ENCODE assay signal across 22 cellular contexts in the genomic region with DNA sequence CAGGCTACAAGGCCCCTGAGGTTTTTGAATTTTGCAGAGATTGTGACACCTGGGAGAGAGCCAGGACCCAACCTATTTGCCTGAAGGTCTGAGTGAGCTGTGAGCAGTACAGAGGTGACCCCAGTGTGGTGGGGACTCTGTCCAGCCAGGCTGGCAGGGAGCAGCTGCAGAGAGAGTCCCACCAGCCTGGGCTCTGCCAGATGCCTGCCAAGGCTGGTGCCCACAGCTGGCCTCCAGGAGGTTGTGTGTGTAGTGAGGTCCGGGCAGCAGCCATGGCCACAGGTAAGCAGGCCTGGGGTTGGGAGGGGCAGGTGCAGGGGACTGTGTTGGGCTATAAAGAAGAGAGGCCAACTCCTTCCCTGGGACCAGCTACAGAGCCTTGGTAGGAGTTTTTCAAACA.
DNase-seq lines count a peak whose midpoint lies in the region; ATAC-seq and TF ChIP-seq lines count a peak whose summit lies in the region.
"Had no signal": no experiment of that assay in that cellular context is flagged by ENCODE, and none has a peak within 500 bp of the region (broad histone marks: within the 10 kb centered on the region; RNA-seq: fewer than 3 reads in every experiment).

No MANE protein-coding gene starts in this region.

- H3K4me1 ChIP-seq in mucosa of descending colon (ENCODE audit: low read depth) (peaks cover 38% of the 10 kb centered on the region), aorta (ENCODE audit: control insufficient read depth in 1 of 2, insufficient read depth in 2 of 2, low read length in 2 of 2) (no peaks in the 10 kb centered on the region)
- H3K4me1 ChIP-seq: HAP-1 had no signal

- H3K4me3 ChIP-seq in mucosa of descending colon (no peak overlapping the region), aorta (ENCODE audit: low read length in 2 of 2) (no peak overlapping the region)
- H3K4me3 ChIP-seq: HAP-1, ovary, SK-N-MC had no signal

- H3K9me3 Mint-ChIP-seq in natural killer cell treated with Interleukin-12 subunit alpha and Interleukin-12 subunit beta and Interleukin-15 and Interleukin-18, amount 100 ng/mL, for 72 hours: no peaks in the 10 kb centered on the region
- no peaks in the 10 kb centered on the region for H3K9me3 Mint-ChIP-seq in natural killer cell
- H3K9me3 Mint-ChIP-seq in activated T-helper 1 cell treated with anti-CD3 and anti-CD28 coated beads, Interleukin-12 subunit alpha, Interleukin-12 subunit beta, Interleukin-2, Interleukin-4 antibody, amounts not matched to agents 30 ng/mL and 10 ng/mL and 1 ng/mL, durations not matched to agents 14 hours and 24 hours and 36 hours: no peaks in the 10 kb centered on the region
- H3K9me3 Mint-ChIP-seq: activated T-cell treated with anti-CD3 and anti-CD28 coated beads, Interleukin-2, amount 50 U/mL, for 72 hours; memory B cell; type B pancreatic cell; WTC11 had no signal

- no peaks in the 10 kb centered on the region for H3K27me3 ChIP-seq in aorta (ENCODE audit: control insufficient read depth in 1 of 2, insufficient read depth in 2 of 2, low read length in 1 of 2)
- H3K27me3 ChIP-seq: ovary had no signal

- H3K36me3 ChIP-seq in mucosa of descending colon (ENCODE audit: low read depth) (no peaks in the 10 kb centered on the region), aorta (ENCODE audit: control insufficient read depth in 1 of 2, insufficient read depth in 2 of 2, low read length in 1 of 2) (no peaks in the 10 kb centered on the region)
- H3K36me3 ChIP-seq: ovary had no signal

- peak; percentile 54 for DNase-seq in natural killer cell treated with Interleukin-12 subunit alpha and Interleukin-12 subunit beta and Interleukin-15 and Interleukin-18, amount 100 ng/mL, for 72 hours (ENCODE audit: low spot score)
- DNase-seq in natural killer cell (no peak), mucosa of descending colon (peak; percentile 27 to 57 (median 52)), aorta (peak; percentile 37 to 59)
- no peak for DNase-seq in activated T-helper 1 cell treated with anti-CD3 and anti-CD28 coated beads, Interleukin-12 subunit alpha, Interleukin-12 subunit beta, Interleukin-2, Interleukin-4 antibody, amounts not matched to agents 30 ng/mL and 10 ng/mL and 1 ng/mL, durations not matched to agents 14 hours and 24 hours and 36 hours (ENCODE audit: low spot score)
- DNase-seq: activated T-cell treated with anti-CD3 and anti-CD28 coated beads, Interleukin-2, amount 50 U/mL, for 72 hours; dermis blood vessel endothelial cell; DND-41; hippocampal formation; Karpas-422; NCI-H187; NCI-H774; stimulated activated CD4-positive, alpha-beta T cell treated with anti-CD3 and anti-CD28 coated beads, Interleukin-1b, Interleukin-23, amount 100 ng/mL, for 48 hours; stimulated activated naive CD4-positive, alpha-beta T cell had no signal

- TF ChIP-seq CTCF in natural killer cell (IDR thresholded peaks at IDR 0.05): no peak
- TF ChIP-seq CTCF in mucosa of descending colon (IDR thresholded peaks at IDR 0.05): no peak

- H3K4me3 Mint-ChIP-seq in natural killer cell treated with Interleukin-12 subunit alpha and Interleukin-12 subunit beta and Interleukin-15 and Interleukin-18, amount 100 ng/mL, for 72 hours: no peak overlapping the region
- no peak overlapping the region for H3K4me3 Mint-ChIP-seq in natural killer cell
- no peak overlapping the region for H3K4me3 Mint-ChIP-seq in activated T-helper 1 cell treated with anti-CD3 and anti-CD28 coated beads, Interleukin-12 subunit alpha, Interleukin-12 subunit beta, Interleukin-2, Interleukin-4 antibody, amounts not matched to agents 30 ng/mL and 10 ng/mL and 1 ng/mL, durations not matched to agents 14 hours and 24 hours and 36 hours
- H3K4me3 Mint-ChIP-seq: activated T-cell treated with anti-CD3 and anti-CD28 coated beads, Interleukin-2, amount 50 U/mL, for 72 hours; memory B cell; type B pancreatic cell; WTC11 had no signal

- H3K4me1 Mint-ChIP-seq in natural killer cell treated with Interleukin-12 subunit alpha and Interleukin-12 subunit beta and Interleukin-15 and Interleukin-18, amount 100 ng/mL, for 72 hours (ENCODE audit: low read depth in 2 of 2): peaks cover 0 to 23% of the 10 kb centered on the region in 2 donors
- H3K4me1 Mint-ChIP-seq in natural killer cell: peaks cover 29 to 44% of the 10 kb centered on the region in 2 donors
- H3K4me1 Mint-ChIP-seq in activated T-helper 1 cell treated with anti-CD3 and anti-CD28 coated beads, Interleukin-12 subunit alpha, Interleukin-12 subunit beta, Interleukin-2, Interleukin-4 antibody, amounts not matched to agents 30 ng/mL and 10 ng/mL and 1 ng/mL, durations not matched to agents 14 hours and 24 hours and 36 hours (ENCODE audit: low read depth): peaks cover 9% of the 10 kb centered on the region
- H3K4me1 Mint-ChIP-seq: WTC11 had no signal

- H3K9me3 ChIP-seq in mucosa of descending colon (no peaks in the 10 kb centered on the region), aorta (ENCODE audit: control insufficient read depth, low read length) (no peaks in the 10 kb centered on the region)
- H3K9me3 ChIP-seq: HAP-1, ovary had no signal

- no peaks in the 10 kb centered on the region for H3K36me3 Mint-ChIP-seq in natural killer cell treated with Interleukin-12 subunit alpha and Interleukin-12 subunit beta and Interleukin-15 and Interleukin-18, amount 100 ng/mL, for 72 hours
- no peaks in the 10 kb centered on the region for H3K36me3 Mint-ChIP-seq in natural killer cell
- peaks cover 2% of the 10 kb centered on the region for H3K36me3 Mint-ChIP-seq in activated T-helper 1 cell treated with anti-CD3 and anti-CD28 coated beads, Interleukin-12 subunit alpha, Interleukin-12 subunit beta, Interleukin-2, Interleukin-4 antibody, amounts not matched to agents 30 ng/mL and 10 ng/mL and 1 ng/mL, durations not matched to agents 14 hours and 24 hours and 36 hours (ENCODE audit: low read depth)
- H3K36me3 Mint-ChIP-seq: type B pancreatic cell, WTC11 had no signal

- H3K27ac ChIP-seq in aorta (ENCODE audit: low read depth in 1 of 2, low read length in 2 of 2): no peak overlapping the region
- H3K27ac ChIP-seq: SK-N-MC had no signal

- no peak for ATAC-seq in natural killer cell treated with Interleukin-12 subunit alpha and Interleukin-12 subunit beta and Interleukin-15 and Interleukin-18, amount 100 ng/mL, for 72 hours
- ATAC-seq in natural killer cell: no peak
- ATAC-seq in mucosa of descending colon: peak; percentile 36
- no peak for ATAC-seq in aorta (ENCODE audit: low FRiP score)
- ATAC-seq in GM19452 (IDR thresholded peaks at IDR 0.05; ENCODE audit: unreplicated experiment): no peak
- no peak for ATAC-seq in HG02840 (IDR thresholded peaks at IDR 0.05; ENCODE audit: low FRiP score, unreplicated experiment)
- ATAC-seq: activated T-cell treated with anti-CD3 and anti-CD28 coated beads, Interleukin-2, amount 50 U/mL, for 72 hours; WTC11 had no signal

- H3K27me3 Mint-ChIP-seq in natural killer cell treated with Interleukin-12 subunit alpha and Interleukin-12 subunit beta and Interleukin-15 and Interleukin-18, amount 100 ng/mL, for 72 hours: no peaks in the 10 kb centered on the region
- no peaks in the 10 kb centered on the region for H3K27me3 Mint-ChIP-seq in natural killer cell (ENCODE audit: low read depth in 2 of 2)
- no peaks in the 10 kb centered on the region for H3K27me3 Mint-ChIP-seq in activated T-helper 1 cell treated with anti-CD3 and anti-CD28 coated beads, Interleukin-12 subunit alpha, Interleukin-12 subunit beta, Interleukin-2, Interleukin-4 antibody, amounts not matched to agents 30 ng/mL and 10 ng/mL and 1 ng/mL, durations not matched to agents 14 hours and 24 hours and 36 hours (ENCODE audit: insufficient read depth)
- H3K27me3 Mint-ChIP-seq: memory B cell, type B pancreatic cell had no signal

- WGBS in aorta, 2 donors: 69 to 87% methylated on average over 1 of the region's 1 CpG

- no peak overlapping the region for H3K27ac Mint-ChIP-seq in natural killer cell treated with Interleukin-12 subunit alpha and Interleukin-12 subunit beta and Interleukin-15 and Interleukin-18, amount 100 ng/mL, for 72 hours
- peak overlapping the region in 1 of 2 donors; percentile 66 for H3K27ac Mint-ChIP-seq in natural killer cell
- H3K27ac Mint-ChIP-seq in activated T-helper 1 cell treated with anti-CD3 and anti-CD28 coated beads, Interleukin-12 subunit alpha, Interleukin-12 subunit beta, Interleukin-2, Interleukin-4 antibody, amounts not matched to agents 30 ng/mL and 10 ng/mL and 1 ng/mL, durations not matched to agents 14 hours and 24 hours and 36 hours: peak overlapping the region; percentile 29
- H3K27ac Mint-ChIP-seq: activated T-cell treated with anti-CD3 and anti-CD28 coated beads, Interleukin-2, amount 50 U/mL, for 72 hours; memory B cell; type B pancreatic cell; WTC11 had no signal

- intact Hi-C loops in natural killer cell (cut with micrococcal nuclease) (loop anchor here (5.0 kb wide), 1 partner anchor 968 kb away; no protein-coding TSS in a partner anchor), mucosa of descending colon (cut with DNase I, micrococcal nuclease) (no loop called here), aorta (cut with DNase I) (no loop called here)
- intact Hi-C loops in activated T-helper 1 cell treated with anti-CD3 and anti-CD28 coated beads, Interleukin-12 subunit alpha, Interleukin-12 subunit beta, Interleukin-2, Interleukin-4 antibody, amounts not matched to agents 30 ng/mL and 10 ng/mL and 1 ng/mL, durations not matched to agents 14 hours and 24 hours and 36 hours (cut with micrococcal nuclease): no loop called here

Comparison
In these comparisons a context has a peak if more than half of its experiments do, and no peak if none do; other contexts are left out.
1. DNase-seq: peak in natural killer cell treated with Interleukin-12 subunit alpha and Interleukin-12 subunit beta and Interleukin-15 and Interleukin-18, amount 100 ng/mL, for 72 hours (single experiment), mucosa of descending colon (3 of 3) and aorta (2 of 2); none in natural killer cell (single experiment) and activated T-helper 1 cell treated with anti-CD3 and anti-CD28 coated beads, Interleukin-12 subunit alpha, Interleukin-12 subunit beta, Interleukin-2, Interleukin-4 antibody, amounts not matched to agents 30 ng/mL and 10 ng/mL and 1 ng/mL, durations not matched to agents 14 hours and 24 hours and 36 hours (single experiment).